8 cellular contexts compared by ENCODE assay signal in the genomic region with DNA sequence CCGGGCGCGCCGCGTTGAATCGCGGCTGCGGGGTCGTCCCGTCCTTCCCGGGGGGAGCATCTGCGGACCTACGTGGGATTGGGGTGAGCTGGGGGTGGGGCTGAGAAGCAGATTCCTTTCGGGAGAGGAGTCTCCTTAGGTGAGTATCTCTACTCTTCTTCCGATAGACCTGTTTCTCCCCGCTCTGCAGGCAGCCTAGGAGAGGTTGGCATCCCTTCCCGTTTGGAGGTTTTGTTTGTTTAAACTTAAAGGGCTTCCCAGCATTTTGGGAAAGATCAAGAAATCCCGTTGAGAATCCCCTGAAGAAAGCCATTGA. TPM values are rescaled to one million over a fixed set of nuclear protein-coding genes. Genes with fewer than 3 reads are reported as not detected.
A peak's percentile ranks its signal among the peaks of the same experiment; 100 is the strongest.
DNase-seq lines count a peak whose midpoint lies in the region; ATAC-seq, FAIRE-seq and TF ChIP-seq lines count a peak whose summit lies in the region.

No MANE protein-coding gene starts in this region.

- DNase-seq in DND-41, result no peak
- DNase-seq in pancreas, result no peak
- DNase-seq in ureter (ENCODE audit: low spot score), result no peak
- DNase-seq in glomerular visceral epithelial cell (ENCODE audit: extremely low spot score), result no peak

- 1% methylated on average over 18 of the region's 18 CpGs for WGBS in esophagus, 2 donors
- 1% methylated on average over 18 of the region's 18 CpGs for WGBS in pancreas, 2 donors

- H3K4me3 ChIP-seq in DND-41 (ENCODE audit: low read depth in 1 of 2, low read length in 2 of 2) (peak overlapping the region; percentile 85 to 98), OCI-LY3 (ENCODE audit: low read length) (peak overlapping the region; percentile 96), esophagus (ENCODE audit: low read depth in 1 of 2, low read length in 2 of 2) (peak overlapping the region; percentile 68 to 91), pancreas (peak overlapping the region; percentile 41 to 97 (median 92))

- H3K9ac ChIP-seq in DND-41 (ENCODE audit: low read depth, low read length), result peak overlapping the region; percentile 75
- peak overlapping the region; percentile 85 for H3K9ac ChIP-seq in OCI-LY3 (ENCODE audit: low read length)

- no peak for ATAC-seq in DND-41 (ENCODE audit: insufficient read depth, low read depth)
- ATAC-seq in pancreas, result peak; percentile 19 to 29 (median 22)
- ATAC-seq in HG03457 (IDR thresholded peaks at IDR 0.05; ENCODE audit: unreplicated experiment), result no peak
- ATAC-seq in GM18867 (IDR thresholded peaks at IDR 0.05; ENCODE audit: unreplicated experiment), result no peak

- no peak for TF ChIP-seq CTCF in DND-41 (IDR thresholded peaks at IDR 0.05; ENCODE audit: borderline replicate concordance, extremely low read depth, low read length, poor library complexity, severe bottlenecking)
- no peak for TF ChIP-seq CTCF in OCI-LY3 (IDR thresholded peaks at IDR 0.05; ENCODE audit: low read depth, low read length)
- no peak for TF ChIP-seq CTCF in pancreas (IDR thresholded peaks at IDR 0.05)

- FAIRE-seq in pancreas (lab: Jason Lieb, UNC), result no peak

- H2AFZ ChIP-seq in DND-41 (ENCODE audit: low read depth, low read length) (peak overlapping the region; percentile 86), OCI-LY3 (ENCODE audit: low read depth, low read length) (peak overlapping the region; percentile 54; the same call in 1 of the 2 replicates)

- peaks cover 45% of the 10 kb centered on the region for H3K79me2 ChIP-seq in DND-41 (ENCODE audit: insufficient read depth, low read length)
- peaks cover 45% of the 10 kb centered on the region for H3K79me2 ChIP-seq in OCI-LY3 (ENCODE audit: low read length)

- H3K27ac ChIP-seq in DND-41 (ENCODE audit: low read length) (peak overlapping the region; percentile 76), OCI-LY3 (ENCODE audit: low read length) (peak overlapping the region; percentile 60), esophagus (ENCODE audit: low read depth in 2 of 2, low read length in 1 of 2) (peak overlapping the region; percentile 96 to 97), pancreas (peak overlapping the region; percentile 86 to 90 (median 89))

- H3K4me1 ChIP-seq in DND-41 (ENCODE audit: insufficient read depth, low read length), result peaks cover 46% of the 10 kb centered on the region
- H3K4me1 ChIP-seq in OCI-LY3 (ENCODE audit: low read length), result peaks cover 8% of the 10 kb centered on the region
- no peaks in the 10 kb centered on the region for H3K4me1 ChIP-seq in esophagus (ENCODE audit: control insufficient read depth in 2 of 2, insufficient read depth in 2 of 2, low read length in 1 of 2)
- peaks cover 0 to 13% (median 0%) of the 10 kb centered on the region in 3 donors for H3K4me1 ChIP-seq in pancreas

- H3K9me3 ChIP-seq in DND-41 (ENCODE audit: insufficient read depth, low read length, severe bottlenecking) (no peaks in the 10 kb centered on the region), OCI-LY3 (ENCODE audit: insufficient read depth, low read length) (no peaks in the 10 kb centered on the region), esophagus (ENCODE audit: control insufficient read depth in 2 of 2, insufficient read depth in 1 of 2, low read depth in 1 of 2, low read length in 1 of 2) (no peaks in the 10 kb centered on the region), pancreas (no peaks in the 10 kb centered on the region)

- intact Hi-C loops in pancreas (cut with DNase I), result no loop called here

- H4K20me1 ChIP-seq in DND-41 (ENCODE audit: insufficient read depth, low read length) (no peaks in the 10 kb centered on the region), OCI-LY3 (ENCODE audit: insufficient read depth, low read length) (0 out of 2 replicates have a peak, but pooled peaks cover 5% of the 10 kb centered on the region)

- H3K4me2 ChIP-seq in DND-41 (ENCODE audit: insufficient read depth, low read length) (peak overlapping the region; percentile 69), OCI-LY3 (ENCODE audit: low read length) (peak overlapping the region; percentile 70)

- H3K27me3 ChIP-seq in DND-41 (ENCODE audit: insufficient read depth, low read length, poor library complexity), result no peaks in the 10 kb centered on the region
- H3K27me3 ChIP-seq in OCI-LY3 (ENCODE audit: low read depth, low read length), result no peaks in the 10 kb centered on the region
- H3K27me3 ChIP-seq in esophagus (ENCODE audit: control insufficient read depth in 1 of 2, insufficient read depth in 2 of 2, low read length in 2 of 2), result no peaks in the 10 kb centered on the region
- no peaks in the 10 kb centered on the region for H3K27me3 ChIP-seq in pancreas

- H3K36me3 ChIP-seq in DND-41 (ENCODE audit: insufficient read depth, low read length) (peaks cover 31% of the 10 kb centered on the region), OCI-LY3 (replicated peaks; ENCODE audit: low read depth, low read length) (peaks cover 23% of the 10 kb centered on the region), esophagus (ENCODE audit: control insufficient read depth in 2 of 2, insufficient read depth in 2 of 2, low read length in 1 of 2) (peaks cover 0 to 2% of the 10 kb centered on the region in 2 donors), pancreas (peaks cover 0 to 4% (median 0%) of the 10 kb centered on the region in 3 donors)

RNA-seq across cellular contexts. Expression of a gene that starts 0.4 kb away (rescaled TPM):
- polyA plus RNA-seq in esophagus (10 to 100 TPM; 10.5 to 10.6 TPM), pancreas (1 to 10 TPM; 7.6 to 8.1 TPM)
- total RNA-seq in pancreas (10 to 100 TPM; 11.0 to 22.6 (median 13.8) TPM), ureter (54.0 TPM)

RNA-seq across cellular contexts. Expression of a gene that starts 0.8 kb away (rescaled TPM):
- polyA plus RNA-seq in esophagus (10 to 100 TPM; 31.0 to 43.5 TPM), pancreas (10 to 100 TPM in 1 of 2 donors, 1 to 10 TPM in 1; 9.7 to 13.2 TPM)
- total RNA-seq in pancreas (1 to 10 TPM; 4.2 to 9.5 (median 6.5) TPM), ureter (27.4 TPM)

Comparison
In these comparisons a context has a peak if more than half of its experiments do, and no peak if none do; other contexts are left out.
1. ATAC-seq: peak in pancreas (4 of 4); none in DND-41 (single experiment), HG03457 (single experiment) and GM18867 (single experiment).
2. Peak in every context shown above with its lines, with median percentiles within 50 percentile points of each other: H3K27ac ChIP-seq and H3K4me3 ChIP-seq.